Comparison of ENCODE assay signal across 22 cellular contexts in the genomic region with DNA sequence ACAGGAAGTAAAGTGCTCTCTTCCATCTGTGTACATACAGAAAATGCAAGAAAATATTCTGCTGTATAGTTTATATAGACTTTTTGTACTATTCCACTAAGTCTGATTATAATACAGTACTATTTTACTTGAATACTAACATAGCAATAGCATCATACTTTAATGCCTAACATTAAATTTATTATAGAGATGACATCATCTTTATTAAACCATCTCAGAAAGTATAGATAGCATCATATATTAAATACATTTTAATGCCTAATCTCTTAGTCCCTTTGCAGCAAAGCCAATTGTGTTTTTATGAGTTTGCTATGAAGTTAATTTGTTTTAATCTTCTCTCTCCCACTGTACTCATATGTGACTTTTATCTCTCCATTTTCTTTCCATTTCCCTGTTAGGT. TPM values are rescaled to one million over a fixed set of nuclear protein-coding genes. Genes with fewer than 3 reads are reported as not detected.
A peak's percentile ranks its signal among the peaks of the same experiment; 100 is the strongest.
DNase-seq lines count a peak whose midpoint lies in the region; ATAC-seq, FAIRE-seq and TF ChIP-seq lines count a peak whose summit lies in the region.
"Had no signal": no experiment of that assay in that cellular context is flagged by ENCODE, and none has a peak within 500 bp of the region (broad histone marks: within the 10 kb centered on the region; RNA-seq: fewer than 3 reads in every experiment).

No MANE protein-coding gene starts in this region.

- CTCF ChIA-PET in HepG2 (lab: Yijun Ruan, JAX; ENCODE audit: low intra/inter-chr PET ratio, low total read pairs) (no interaction called here), K562 (lab: Yijun Ruan, JAX; ENCODE audit: low intra/inter-chr PET ratio) (no interaction called here), GM10248 (lab: Yijun Ruan, JAX) (interaction anchor here (1.2 to 5.9 kb wide), 4 partner anchors 31 to 173 kb away, joined by 3 to 33 read pairs (median 13); partner anchors contain the start of gene GRAMD1C)

- in situ Hi-C loops in HepG2 (cut with HindIII; ENCODE audit: extremely low pct_ligation_motif_present, low pct_unique_long_range_greater_than_20kb): no loop called here
- in situ Hi-C loops in K562 (cut with MboI): no loop called here

- no peak for TF ChIP-seq RAD21 in HepG2 (CRISPR knock-in tag; IDR thresholded peaks at IDR 0.05)
- no peak for TF ChIP-seq RAD21 in K562 (CRISPR knock-in tag; conservative IDR thresholded peaks at IDR 0.05 in 1 of 2, IDR thresholded peaks at IDR 0.05 in 1 of 2)

- H3K27ac Mint-ChIP-seq in activated naive CD4-positive, alpha-beta T cell treated with anti-CD3 and anti-CD28 coated beads, Interleukin-2, amount 50 U/mL, for 72 hours: no peak overlapping the region
- H3K27ac Mint-ChIP-seq in activated naive CD8-positive, alpha-beta T cell treated with anti-CD3 and anti-CD28 coated beads for 36 hours: no peak overlapping the region
- H3K27ac Mint-ChIP-seq: B cell; CD4-positive, alpha-beta T cell; CD8-positive, alpha-beta T cell had no signal

- H3K9ac ChIP-seq in HepG2 (ENCODE audit: insufficient read depth, low read depth, low read length): no peak overlapping the region
- H3K9ac ChIP-seq in K562 (ENCODE audit: insufficient read depth in 1 of 2, low read depth in 2 of 2, low read length in 2 of 2): no peak overlapping the region
- H3K9ac ChIP-seq: BLaER1 treated with 17β-estradiol and CSF1 and Interleukin-3, amounts not matched to agents 10 nM and 100 nM had no signal

- H3K9me3 Mint-ChIP-seq in activated naive CD4-positive, alpha-beta T cell treated with anti-CD3 and anti-CD28 coated beads, Interleukin-2, amount 50 U/mL, for 72 hours: no peaks in the 10 kb centered on the region
- H3K9me3 Mint-ChIP-seq in activated naive CD8-positive, alpha-beta T cell treated with anti-CD3 and anti-CD28 coated beads for 36 hours: no peaks in the 10 kb centered on the region
- H3K9me3 Mint-ChIP-seq: CD4-positive, alpha-beta T cell; CD8-positive, alpha-beta T cell had no signal

- H3K27me3 ChIP-seq in HepG2 (ENCODE audit: control insufficient read depth in 1 of 2, insufficient read depth in 2 of 2, low read length in 2 of 2): 0 out of 5 replicates have a peak, but pooled peaks cover 0 to 8% of the 10 kb centered on the region in 2 experiments
- no peaks in the 10 kb centered on the region for H3K27me3 ChIP-seq in right lobe of liver
- H3K27me3 ChIP-seq in K562 (ENCODE audit: control insufficient read depth in 2 of 2, insufficient read depth in 2 of 2, low read length in 2 of 2): no peaks in the 10 kb centered on the region
- H3K27me3 ChIP-seq: BLaER1 treated with 17β-estradiol and CSF1 and Interleukin-3, amounts not matched to agents 10 nM and 100 nM had no signal

- H2AFZ ChIP-seq in HepG2 (ENCODE audit: low read length) (no peak overlapping the region), K562 (ENCODE audit: low read depth, low read length) (no peak overlapping the region)

- peaks cover 5% of the 10 kb centered on the region for H3K27me3 Mint-ChIP-seq in activated naive CD8-positive, alpha-beta T cell treated with anti-CD3 and anti-CD28 coated beads for 36 hours
- H3K27me3 Mint-ChIP-seq: B cell; CD4-positive, alpha-beta T cell had no signal

- TF ChIP-seq CTCF in HepG2 (CRISPR knock-in tag; IDR thresholded peaks at IDR 0.05) (no peak), right lobe of liver (IDR thresholded peaks at IDR 0.05) (no peak), LNCaP clone FGC (IDR thresholded peaks at IDR 0.05; ENCODE audit: control insufficient read depth, extremely low read depth, insufficient read depth) (no peak), K562 (IDR thresholded peaks at IDR 0.05 in 2 of 3, conservative IDR thresholded peaks at IDR 0.05 in 1 of 3; ENCODE audit: insufficient read depth in 2 of 3, low read depth in 1 of 3, low read length in 3 of 3) (no peak), GM10248 (IDR thresholded peaks at IDR 0.05; ENCODE audit: control extremely low read depth, extremely low read depth, low read depth, missing control alignments) (no peak)

- intact Hi-C loops in HepG2 (cut with micrococcal nuclease; ENCODE audit: unreplicated experiment): no loop called here
- intact Hi-C loops in right lobe of liver (cut with DNase I): no loop called here
- intact Hi-C loops in K562 (cut with micrococcal nuclease): no loop called here

- H3K4me3 ChIP-seq in HepG2 (replicated peaks in 1 of 3; ENCODE audit: insufficient read depth in 1 of 3, low read depth in 2 of 3, low read length in 3 of 3) (no peak overlapping the region), right lobe of liver (no peak overlapping the region), LNCaP clone FGC (ENCODE audit: low read depth, low read length) (no peak overlapping the region), K562 (no peak overlapping the region)
- H3K4me3 ChIP-seq: BLaER1 treated with 17β-estradiol and CSF1 and Interleukin-3, amounts not matched to agents 10 nM and 100 nM had no signal

- H3K79me2 ChIP-seq in HepG2 (ENCODE audit: insufficient read depth, low read length) (no peaks in the 10 kb centered on the region), K562 (ENCODE audit: control insufficient read depth, insufficient read depth, low read length) (no peaks in the 10 kb centered on the region)

- H3K4me1 Mint-ChIP-seq in activated naive CD8-positive, alpha-beta T cell treated with anti-CD3 and anti-CD28 coated beads for 36 hours: no peaks in the 10 kb centered on the region

- DNase-seq in HepG2 (ENCODE audit: low spot score): no peak
- DNase-seq in right lobe of liver: no peak
- DNase-seq in LNCaP clone FGC (ENCODE audit: low read depth): peak; percentile 56
- DNase-seq in K562 (ENCODE audit: extremely low read depth in 1 of 4, low spot score in 3 of 4): no peak
- DNase-seq in activated naive CD4-positive, alpha-beta T cell treated with anti-CD3 and anti-CD28 coated beads, Interleukin-2, amount 50 U/mL, for 72 hours (ENCODE audit: low spot score in 2 of 2): no peak
- DNase-seq in GM10248 (ENCODE audit: extremely low spot score): no peak
- no peak for DNase-seq in activated naive CD8-positive, alpha-beta T cell treated with anti-CD3 and anti-CD28 coated beads for 36 hours
- DNase-seq: AML-193; Caco-2; Calu3; CD4-positive, alpha-beta T cell; CD8-positive, alpha-beta T cell; DMS79 treated with DMSO at 0.1 percent for 48 hours; GF-D8 had no signal

- FAIRE-seq in HepG2 (lab: Jason Lieb, UNC): no peak
- FAIRE-seq in K562 (lab: Jason Lieb, UNC): no peak
- FAIRE-seq: D721Med, G401.6, GM12891, GM19239 had no signal

- POLR2A ChIA-PET in HepG2 (lab: Yijun Ruan, JAX): no interaction called here
- POLR2A ChIA-PET in K562 (lab: Yijun Ruan, JAX): no interaction called here
- POLR2A ChIA-PET in GM10248 (lab: Yijun Ruan, JAX): no interaction called here

- no TSS peak for BruUV-seq in HepG2 (replicated peaks; lab: Mats Ljungman, UMichigan)
- no TSS peak for BruUV-seq in K562 (replicated peaks; lab: Mats Ljungman, UMichigan)

- TF ChIP-seq EP300 in HepG2 (IDR thresholded peaks at IDR 0.05; ENCODE audit: low read depth in 2 of 2, low read length in 2 of 2) (no peak), HepG2 (CRISPR knock-in tag; IDR thresholded peaks at IDR 0.05; ENCODE audit: borderline replicate concordance) (no peak), K562 (IDR thresholded peaks at IDR 0.05; ENCODE audit: low read length) (no peak)

- H3K9me1 ChIP-seq in K562 (ENCODE audit: control insufficient read depth, insufficient read depth, low read length): no peaks in the 10 kb centered on the region

- H3K4me1 ChIP-seq in HepG2 (ENCODE audit: insufficient read depth, low read length) (no peaks in the 10 kb centered on the region), right lobe of liver (peaks cover 0 to 6% (median 0%) of the 10 kb centered on the region in 4 donors), K562 (replicated peaks in 1 of 2; ENCODE audit: control insufficient read depth in 2 of 2, insufficient read depth in 2 of 2, low read length in 2 of 2) (no peaks in the 10 kb centered on the region)
- H3K4me1 ChIP-seq: BLaER1 treated with 17β-estradiol and CSF1 and Interleukin-3, amounts not matched to agents 10 nM and 100 nM; Caco-2 had no signal

- no peak for ATAC-seq in HepG2
- ATAC-seq in right lobe of liver: no peak
- ATAC-seq in K562: no peak
- no peak for ATAC-seq in activated naive CD4-positive, alpha-beta T cell treated with anti-CD3 and anti-CD28 coated beads, Interleukin-2, amount 50 U/mL, for 72 hours
- ATAC-seq: CD8-positive, alpha-beta T cell had no signal

- H3K9me3 ChIP-seq in HepG2 (ENCODE audit: low read length) (no peaks in the 10 kb centered on the region), right lobe of liver (no peaks in the 10 kb centered on the region), K562 (replicated peaks; ENCODE audit: control insufficient read depth, insufficient read depth, low read depth, low read length) (no peaks in the 10 kb centered on the region)
- H3K9me3 ChIP-seq: Caco-2 had no signal

- no peaks in the 10 kb centered on the region for H4K20me1 ChIP-seq in HepG2 (ENCODE audit: insufficient read depth, low read length)
- no peaks in the 10 kb centered on the region for H4K20me1 ChIP-seq in K562 (replicated peaks; ENCODE audit: control insufficient read depth, insufficient read depth, low read length)
- H4K20me1 ChIP-seq: BLaER1 treated with 17β-estradiol and CSF1 and Interleukin-3, amounts not matched to agents 10 nM and 100 nM had no signal

- no peak overlapping the region for H3K4me2 ChIP-seq in HepG2 (ENCODE audit: low read depth, low read length)
- H3K4me2 ChIP-seq in K562 (ENCODE audit: insufficient read depth, low read length): no peak overlapping the region
- H3K4me2 ChIP-seq: BLaER1 treated with 17β-estradiol and CSF1 and Interleukin-3, amounts not matched to agents 10 nM and 100 nM had no signal

- H3K27ac ChIP-seq in HepG2 (ENCODE audit: extremely low read length, insufficient read depth, low read length): no peak overlapping the region
- no peak overlapping the region for H3K27ac ChIP-seq in right lobe of liver
- H3K27ac ChIP-seq in K562 (ENCODE audit: extremely low read depth, low read depth, low read length): no peak overlapping the region
- H3K27ac ChIP-seq: 22Rv1; BLaER1 treated with 17β-estradiol and CSF1 and Interleukin-3, amounts not matched to agents 10 nM and 100 nM; C4-2B had no signal

- TF ChIP-seq POLR2A in HepG2 (IDR thresholded peaks at IDR 0.05; ENCODE audit: insufficient read depth in 1 of 2, low read depth in 2 of 2, low read length in 2 of 2) (no peak), right lobe of liver (IDR thresholded peaks at IDR 0.05) (no peak), K562 (conservative IDR thresholded peaks at IDR 0.05) (no peak)

- H3K36me3 Mint-ChIP-seq in activated naive CD4-positive, alpha-beta T cell treated with anti-CD3 and anti-CD28 coated beads, Interleukin-2, amount 50 U/mL, for 72 hours: no peaks in the 10 kb centered on the region
- H3K36me3 Mint-ChIP-seq in activated naive CD8-positive, alpha-beta T cell treated with anti-CD3 and anti-CD28 coated beads for 36 hours: no peaks in the 10 kb centered on the region
- H3K36me3 Mint-ChIP-seq: CD8-positive, alpha-beta T cell had no signal

- no peak overlapping the region for H3K4me3 Mint-ChIP-seq in activated naive CD8-positive, alpha-beta T cell treated with anti-CD3 and anti-CD28 coated beads for 36 hours
- H3K4me3 Mint-ChIP-seq: B cell; CD4-positive, alpha-beta T cell; CD8-positive, alpha-beta T cell had no signal

- H3K36me3 ChIP-seq in HepG2 (replicated peaks in 1 of 2; ENCODE audit: control insufficient read depth in 1 of 2, insufficient read depth in 2 of 2, low read length in 2 of 2) (no peaks in the 10 kb centered on the region), right lobe of liver (peaks cover 0 to 4% (median 0%) of the 10 kb centered on the region in 4 donors), K562 (ENCODE audit: control insufficient read depth, insufficient read depth, low read length) (no peaks in the 10 kb centered on the region)
- H3K36me3 ChIP-seq: BLaER1 treated with 17β-estradiol and CSF1 and Interleukin-3, amounts not matched to agents 10 nM and 100 nM had no signal

RNA-seq across cellular contexts. Expression of gene ZDHHC23, which starts 39.7 kb away (rescaled TPM):
- total RNA-seq in HepG2 (2016; rRNA removed; fragmentation: Illumina TruSeq; extraction: Trizol) (7.8 and 8.8 TPM in 2 replicates), right lobe of liver (10 to 100 TPM in 3 of 6 experiments, 1 to 10 TPM in 3; 7.0 to 14.6 (median 9.9) TPM), K562 (2014; rRNA removed) (0.27 and 1.0 TPM in 2 replicates), K562 (2014; rRNA removed; fragmentation: Illumina TruSeq; extraction: Trizol) (0.55 and 1.5 TPM in 2 replicates), K562 (2015; rRNA removed; fragmentation: Illumina TruSeq; extraction: Trizol) (0.40 and 0.41 TPM in 2 replicates), K562 (2021) (1.1 and 1.6 TPM in 2 replicates)
- total RNA-seq in HepG2 (2016; cell fraction: cytosol; rRNA removed; fragmentation: Illumina TruSeq; extraction: Trizol; ENCODE audit: low read depth): 0.91 and 1.4 TPM in 2 replicates
- total RNA-seq in HepG2 (2016; cell fraction: insoluble cytoplasmic fraction; rRNA removed; fragmentation: Illumina TruSeq; extraction: Trizol): 6.3 and 8.0 TPM in 2 replicates
- 4.1 and 4.7 TPM in 2 replicates for total RNA-seq in HepG2 (2016; cell fraction: membrane; rRNA removed; fragmentation: Illumina TruSeq; extraction: Trizol)
- 13.6 and 13.7 TPM in 2 replicates for total RNA-seq in HepG2 (2016; cell fraction: nucleus; rRNA removed; fragmentation: Illumina TruSeq; extraction: Trizol)
- polyA plus RNA-seq in HepG2 (2011; rRNA removed) (1.4 and 1.6 TPM in 2 replicates), K562 (2011; rRNA removed) (0.60 and 2.7 TPM in 2 replicates), K562 (2014; fragmentation: Illumina TruSeq; extraction: Trizol) (0.82 and 0.97 TPM in 2 replicates), K562 (2014; fragmentation: Nextera tagmentation; extraction: Ambion mirVana) (under 1 TPM; 0.22 to 0.25 TPM), K562 (2014; rRNA removed) (1.0 TPM in 2 replicates)
- polyA plus RNA-seq in HepG2 (2011; cell fraction: cytosol; rRNA removed): 0.72 and 0.83 TPM in 2 replicates
- polyA plus RNA-seq in HepG2 (2011; cell fraction: nucleus; rRNA removed): 2.6 and 3.0 TPM in 2 replicates
- polyA plus RNA-seq in HepG2 (2012): 0.62 and 0.65 TPM in 2 replicates
- 0.82 and 0.84 TPM in 2 replicates for polyA plus RNA-seq in HepG2 (2016; cell fraction: cytosol; fragmentation: Illumina TruSeq; extraction: Trizol; ENCODE audit: low read depth)
- 4.4 and 5.0 TPM in 2 replicates for polyA plus RNA-seq in HepG2 (2016; cell fraction: insoluble cytoplasmic fraction; fragmentation: Illumina TruSeq; extraction: Trizol; ENCODE audit: low read depth)
- polyA plus RNA-seq in HepG2 (2016; cell fraction: membrane; fragmentation: Illumina TruSeq; extraction: Trizol; ENCODE audit: low read depth): 2.4 and 2.9 TPM in 2 replicates
- polyA plus RNA-seq in HepG2 (2016; cell fraction: nucleus; fragmentation: Illumina TruSeq; extraction: Trizol; ENCODE audit: insufficient read depth, low read depth): 11.1 and 12.6 TPM in 2 replicates
- polyA minus RNA-seq in HepG2 (2011; rRNA and poly(A)+ RNA removed; ENCODE audit: low replicate concordance): 2.9 and 22.9 TPM in 2 replicates
- 0.79 and 0.88 TPM in 2 replicates for polyA minus RNA-seq in HepG2 (2011; cell fraction: cytosol; rRNA and poly(A)+ RNA removed)
- polyA minus RNA-seq in HepG2 (2011; cell fraction: nucleus; rRNA and poly(A)+ RNA removed): 3.9 and 6.2 TPM in 2 replicates
- total RNA-seq in K562 (2011; cell fraction: chromatin; rRNA removed; ENCODE audit: low replicate concordance): 5.2 and 5.8 TPM in 2 replicates
- 1.8 and 2.2 TPM in 2 replicates for total RNA-seq in K562 (2011; cell fraction: nucleolus; rRNA removed)
- total RNA-seq in K562 (2011; cell fraction: nucleoplasm; rRNA removed): 3.1 and 4.7 TPM in 2 replicates
- polyA plus RNA-seq in K562 (2011; cell fraction: cytosol; rRNA removed): 0.50 and 0.61 TPM in 2 replicates
- polyA plus RNA-seq in K562 (2011; cell fraction: nucleus; rRNA removed): 2.2 and 5.6 TPM in 2 replicates
- polyA plus RNA-seq in K562 (2012): 0.47 and 0.72 TPM in 2 replicates
- polyA minus RNA-seq in K562 (2011; rRNA and poly(A)+ RNA removed): 1.2 and 2.7 TPM in 2 replicates
- polyA minus RNA-seq in K562 (2011; cell fraction: cytosol; rRNA and poly(A)+ RNA removed): 0.27 and 0.57 TPM in 2 replicates
- polyA minus RNA-seq in K562 (2011; cell fraction: nucleus; rRNA and poly(A)+ RNA removed): 1.3 and 2.7 TPM in 2 replicates
- 1 to 10 TPM; 1.7 to 5.8 TPM for total RNA-seq in activated naive CD4-positive, alpha-beta T cell treated with anti-CD3 and anti-CD28 coated beads, Interleukin-2, amount 50 U/mL, for 72 hours
- 1 to 10 TPM; 2.6 to 3.7 TPM for total RNA-seq in activated naive CD8-positive, alpha-beta T cell treated with anti-CD3 and anti-CD28 coated beads for 36 hours
